In genomic region chr12:69639400-69640016, GRCh38 we compare ENCODE assay signal across 8 cellular contexts. TPM values are rescaled to one million over a fixed set of nuclear protein-coding genes. Genes with fewer than 3 reads are reported as not detected.
DNase-seq lines count a peak whose midpoint lies in the region; ATAC-seq and TF ChIP-seq lines count a peak whose summit lies in the region.

No MANE protein-coding gene starts in this region.

- DNase-seq in NCI-H2227 (lab: John Stamatoyannopoulos, UW; ENCODE audit: unreplicated experiment) (peak; percentile 56), NCI-H2227 treated with DMSO at 0.1 percent for 48 hours (lab: John Stamatoyannopoulos, UW) (no peak), NCI-H1048 (lab: John Stamatoyannopoulos, UW) (peak; percentile 40), UCSD-AML1 (lab: John Stamatoyannopoulos, UW; ENCODE audit: unreplicated experiment) (peak; percentile 66), iris pigment epithelial cell (ENCODE audit: low read depth) (peak; percentile 73)
- peak; percentile 39 for DNase-seq in stimulated activated CD4-positive, alpha-beta T cell treated with anti-CD3 and anti-CD28 coated beads, Interleukin-2, amount 100 ng/mL, for 4 hours (ENCODE audit: low read depth)

- no peaks in the 10 kb centered on the region for H3K4me1 Mint-ChIP-seq in brain

- peak; percentile 73 to 83 for TF ChIP-seq CTCF in brain (conservative IDR thresholded peaks at IDR 0.05)

- H3K9me3 Mint-ChIP-seq in brain = no peaks in the 10 kb centered on the region

- no peak overlapping the region for H3K27ac Mint-ChIP-seq in brain

- peak; percentile 84 for ATAC-seq in HG02571 (IDR thresholded peaks at IDR 0.05; ENCODE audit: unreplicated experiment)

- H3K4me3 Mint-ChIP-seq in brain = no peak overlapping the region

- H3K27me3 Mint-ChIP-seq in brain = no peaks in the 10 kb centered on the region

- H3K36me3 Mint-ChIP-seq in brain = no peaks in the 10 kb centered on the region

RNA-seq across cellular contexts. Expression of gene LRRC10, which starts 28.8 kb away (rescaled TPM):
- polyA plus RNA-seq in brain (ENCODE audit: insufficient read depth, low read depth, low replicate concordance) = not detected

RNA-seq across cellular contexts. Expression of gene CCT2, which starts 54.2 kb away (rescaled TPM):
- polyA plus RNA-seq in brain (ENCODE audit: insufficient read depth, low read depth, low replicate concordance) = 150 TPM

RNA-seq across cellular contexts. Expression of gene BEST3, which starts 59.6 kb away (rescaled TPM):
- polyA plus RNA-seq in brain (ENCODE audit: insufficient read depth, low read depth, low replicate concordance) = 5.9 TPM
